ENCODE assay signal across 9 cellular contexts in genomic region chr6:1554881-1555569, GRCh38. TPM values are rescaled to one million over a fixed set of nuclear protein-coding genes. Genes with fewer than 3 reads are reported as not detected.
DNase-seq lines count a peak whose midpoint lies in the region; ATAC-seq and TF ChIP-seq lines count a peak whose summit lies in the region.
"Had no signal": no experiment of that assay in that cellular context is flagged by ENCODE, and none has a peak within 500 bp of the region (broad histone marks: within the 10 kb centered on the region; RNA-seq: fewer than 3 reads in every experiment).

No MANE protein-coding gene starts in this region.

- ATAC-seq in GM18502 (IDR thresholded peaks at IDR 0.05; ENCODE audit: poor library complexity, unreplicated experiment) = no peak

- TF ChIP-seq POLR2A in erythroblast (IDR thresholded peaks at IDR 0.05; ENCODE audit: low read length) = no peak

- TF ChIP-seq CTCF in GM12864 (IDR thresholded peaks at IDR 0.05; ENCODE audit: low read depth, low read length, missing control alignments) = peak; percentile 70

- DNase-seq in GM12864 (ENCODE audit: low read depth) (no peak), NCI-H446 (lab: John Stamatoyannopoulos, UW) (peak; percentile 26 to 68), activated T-cell treated with anti-CD3 and anti-CD28 coated beads for 48 hours (ENCODE audit: low read depth) (peak; percentile 78), erythroblast (lab: John Stamatoyannopoulos, UW) (peak; percentile 8 to 14), mucosa of gallbladder (ENCODE audit: low spot score) (peak; percentile 59), UCSD-AML1 (lab: John Stamatoyannopoulos, UW; ENCODE audit: unreplicated experiment) (no peak)
- peak; percentile 51 for DNase-seq in stimulated activated CD8-positive, alpha-beta memory T cell treated with anti-CD3 and anti-CD28 coated beads, Interleukin-7, amount 100 ng/mL, for 24 hours (ENCODE audit: low read depth)

- peak overlapping the region; percentile 29 for H3K4me3 ChIP-seq in GM12864 (ENCODE audit: low read depth, low read length)

RNA-seq across cellular contexts. Expression of gene FOXC1, which starts 54.7 kb away (rescaled TPM):
- 9.5 TPM for total RNA-seq in mucosa of gallbladder
- total RNA-seq: T-helper 2 cell treated with Interferon-gamma antibody and Interleukin-4, amounts not matched to agents 100 ng/mL and 5 ng/mL, for 36 hours had no signal

Comparison
In these comparisons a context has a peak if more than half of its experiments do, and no peak if none do; other contexts are left out.
1. DNase-seq: peak in NCI-H446 (2 of 2), activated T-cell treated with anti-CD3 and anti-CD28 coated beads for 48 hours (single experiment), erythroblast (2 of 2), mucosa of gallbladder (single experiment) and stimulated activated CD8-positive, alpha-beta memory T cell treated with anti-CD3 and anti-CD28 coated beads, Interleukin-7, amount 100 ng/mL, for 24 hours (single experiment); none in GM12864 (single experiment) and UCSD-AML1 (single experiment).